Comparison of ENCODE assay signal across 23 cellular contexts in the genomic region with DNA sequence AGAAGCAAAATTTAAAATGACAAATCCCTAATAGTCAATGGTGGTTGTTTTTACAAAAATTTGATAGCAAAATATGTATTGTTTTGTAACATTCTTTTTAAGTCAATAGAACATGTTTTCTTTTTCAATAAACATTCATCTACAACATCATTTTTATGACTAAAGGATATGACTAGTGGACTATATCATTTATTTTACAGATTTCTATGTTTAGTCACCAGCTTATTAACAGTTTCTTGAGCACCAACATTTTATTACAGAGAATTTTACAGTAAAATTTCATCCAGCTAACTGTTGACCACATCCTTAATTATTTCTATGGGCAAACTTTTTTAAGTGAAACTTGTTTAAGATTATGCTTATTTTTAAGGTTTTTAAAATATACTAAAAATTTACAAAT.
DNase-seq lines count a peak whose midpoint lies in the region; ATAC-seq lines count a peak whose summit lies in the region.
"Had no signal": no experiment of that assay in that cellular context is flagged by ENCODE, and none has a peak within 500 bp of the region (broad histone marks: within the 10 kb centered on the region; RNA-seq: fewer than 3 reads in every experiment).

No MANE protein-coding gene starts in this region.

- ATAC-seq in HG03196 (IDR thresholded peaks at IDR 0.05; ENCODE audit: unreplicated experiment), result no peak
- no peak for ATAC-seq in HG03460 (IDR thresholded peaks at IDR 0.05; ENCODE audit: unreplicated experiment)
- ATAC-seq: HCT116, K562, SK-N-SH treated with all-trans-retinoic acid at 6 μM for 48 hours, T-helper 17 cell had no signal

- peaks cover 28% of the 10 kb centered on the region for H3K4me1 ChIP-seq in skeletal muscle satellite cell (ENCODE audit: control insufficient read depth, insufficient read depth, low read length)
- H3K4me1 ChIP-seq: A549, BE2C, Peyer's patch, SJCRH30 had no signal

- peak overlapping the region; percentile 23 for H3K9ac ChIP-seq in skeletal muscle satellite cell (ENCODE audit: low read depth, low read length)

- no peaks in the 10 kb centered on the region for H3K9me3 ChIP-seq in skeletal muscle satellite cell (replicated peaks; ENCODE audit: low read length)
- H3K9me3 ChIP-seq: A549, BE2C, Peyer's patch, SJCRH30 had no signal

- H3K4me3 ChIP-seq in skeletal muscle satellite cell (ENCODE audit: low read length), result no peak overlapping the region
- H3K4me3 ChIP-seq: A549, K562, Peyer's patch, SJCRH30 had no signal

- DNase-seq in AG08395 (ENCODE audit: low spot score), result peak; percentile 3
- peak; percentile 20 for DNase-seq in GM04504 (ENCODE audit: low read depth)
- peak; percentile 8 for DNase-seq in M059J (ENCODE audit: low read depth)
- no peak for DNase-seq in SHP77 treated with DMSO at 0.1 percent for 48 hours (lab: John Stamatoyannopoulos, UW)
- DNase-seq: BE2C, Calu3, DMS79 treated with DMSO at 0.1 percent for 48 hours, NCI-H1048, NCI-H1417, NCI-H1694, NCI-H2029 treated with DMSO at 0.1 percent for 48 hours, NCI-H226, NCI-H510A, Peyer's patch, SJCRH30, T-helper 17 cell had no signal

- H3K36me3 ChIP-seq in skeletal muscle satellite cell (ENCODE audit: insufficient read depth, low read length), result no peaks in the 10 kb centered on the region
- H3K36me3 ChIP-seq: BE2C, Peyer's patch, SJCRH30 had no signal

- peak overlapping the region; percentile 42 for H3K4me2 ChIP-seq in skeletal muscle satellite cell (ENCODE audit: low read length)
- H3K4me2 ChIP-seq: A549 had no signal

- no peaks in the 10 kb centered on the region for H3K27me3 ChIP-seq in skeletal muscle satellite cell (ENCODE audit: control insufficient read depth, insufficient read depth, low read length)
- H3K27me3 ChIP-seq: BE2C, Peyer's patch, SJCRH30 had no signal
